8 cellular contexts compared by ENCODE assay signal in genomic region chr5:93607367-93608258, GRCh38. TPM values are rescaled to one million over a fixed set of nuclear protein-coding genes. Genes with fewer than 3 reads are reported as not detected.
A peak's percentile ranks its signal among the peaks of the same experiment; 100 is the strongest.
DNase-seq lines count a peak whose midpoint lies in the region; ATAC-seq and TF ChIP-seq lines count a peak whose summit lies in the region.

No MANE protein-coding gene starts in this region.

- no peak overlapping the region for H2BK15ac ChIP-seq in neuronal stem cell (ENCODE audit: low read length)

- peak; percentile 12 for DNase-seq in SKM-1 treated with dmso at 0.1 percent for 144 hours (lab: John Stamatoyannopoulos, UW; ENCODE audit: unreplicated experiment)
- no peak for DNase-seq in SKM-1 (lab: John Stamatoyannopoulos, UW; ENCODE audit: unreplicated experiment)
- DNase-seq in fibroblast of lung (ENCODE audit: low read depth in 2 of 2) = peak; percentile 86 to 89
- no peak for DNase-seq in neuronal stem cell (ENCODE audit: low spot score)
- no peak for DNase-seq in C1 segment of cervical spinal cord (lab: John Stamatoyannopoulos, UW)

- H3K18ac ChIP-seq in neuronal stem cell (ENCODE audit: low read length) = no peak overlapping the region

- no peaks in the 10 kb centered on the region for H3K79me1 ChIP-seq in neuronal stem cell (ENCODE audit: low read depth, low read length)

- H2AFZ ChIP-seq in fibroblast of lung (ENCODE audit: low read length) (peak overlapping the region; percentile 31), neuronal stem cell (ENCODE audit: low read length) (no peak overlapping the region)

- H4K20me1 ChIP-seq in fibroblast of lung (ENCODE audit: control insufficient read depth, extremely low read depth, insufficient read depth, low read length) = no peaks in the 10 kb centered on the region

- H3K79me2 ChIP-seq in fibroblast of lung (ENCODE audit: control insufficient read depth, insufficient read depth, low read length) = peaks cover 21% of the 10 kb centered on the region

- H4K91ac ChIP-seq in neuronal stem cell (ENCODE audit: low read depth, low read length, poor library complexity) = no peak overlapping the region

- WGBS in neuronal stem cell (ENCODE audit: extremely low coverage in 2 of 2, insufficient read length in 2 of 2, insufficient replicate concordance in 1 of 2), 2 donors = no CpG with 5 or more reads among the region's 19 CpGs

- H3K14ac ChIP-seq in neuronal stem cell (ENCODE audit: low read length) = no peak overlapping the region

- H3K4me2 ChIP-seq in fibroblast of lung (ENCODE audit: extremely low read depth, insufficient read depth, low read length) (peak overlapping the region; percentile 93), neuronal stem cell (ENCODE audit: insufficient read depth, low read length, poor library complexity, severe bottlenecking) (peak overlapping the region; percentile 38)

- no peak overlapping the region for H2BK5ac ChIP-seq in neuronal stem cell (ENCODE audit: low read length)

- H3K4me1 ChIP-seq in HUES48 (ENCODE audit: control insufficient read depth, insufficient read depth, low read length) (peaks cover 51% of the 10 kb centered on the region), fibroblast of lung (ENCODE audit: control insufficient read depth, extremely low read depth, insufficient read depth, low read length) (peaks cover 4% of the 10 kb centered on the region), neuronal stem cell (ENCODE audit: control insufficient read depth in 2 of 2, insufficient read depth in 1 of 2, low read depth in 1 of 2, low read length in 2 of 2) (peaks cover 8 to 54% of the 10 kb centered on the region in 2 donors)

- H3K9me3 ChIP-seq in HUES48 (ENCODE audit: control insufficient read depth, insufficient read depth, low read length) (no peaks in the 10 kb centered on the region), fibroblast of lung (ENCODE audit: control insufficient read depth, insufficient read depth, low read depth, low read length) (no peaks in the 10 kb centered on the region), neuronal stem cell (replicated peaks in 1 of 2; ENCODE audit: control insufficient read depth in 2 of 2, insufficient read depth in 1 of 2, low read depth in 1 of 2, low read length in 2 of 2) (no peaks in the 10 kb centered on the region)

- H2BK12ac ChIP-seq in neuronal stem cell (ENCODE audit: low read length) = no peak overlapping the region

- H3K4me3 ChIP-seq in HUES48 (ENCODE audit: low read depth, low read length) (peak overlapping the region; percentile 22; the same call in 1 of the 2 replicates), fibroblast of lung (replicated peaks in 1 of 4; ENCODE audit: control extremely low read depth in 1 of 4, insufficient read depth in 1 of 4, low read depth in 3 of 4, low read length in 4 of 4) (peak overlapping the region; percentile 25 to 51 (median 45)), neuronal stem cell (ENCODE audit: low read length in 2 of 2) (peak overlapping the region in 1 of 2 donors; percentile 42)

- no peak overlapping the region for H2BK120ac ChIP-seq in neuronal stem cell (ENCODE audit: low read depth, low read length)

- H4K8ac ChIP-seq in neuronal stem cell (ENCODE audit: low read depth, low read length) = no peak overlapping the region

- no peak overlapping the region for H3K9ac ChIP-seq in HUES48 (ENCODE audit: low read depth, low read length)
- no peak overlapping the region for H3K9ac ChIP-seq in fibroblast of lung (ENCODE audit: insufficient read depth, low read length)
- H3K9ac ChIP-seq in neuronal stem cell (ENCODE audit: low read depth, low read length, poor library complexity) = no peak overlapping the region

- no peak overlapping the region for H3K4ac ChIP-seq in neuronal stem cell (ENCODE audit: low read length)

- TF ChIP-seq CTCF in fibroblast of lung (conservative IDR thresholded peaks at IDR 0.05 in 1 of 2, IDR thresholded peaks at IDR 0.05 in 1 of 2; ENCODE audit: low read depth in 1 of 2, low read length in 2 of 2) = peak; percentile 55 to 70

- H3K27ac ChIP-seq in HUES48 (ENCODE audit: low read depth, low read length) = no peak overlapping the region
- H3K27ac ChIP-seq in fibroblast of lung (ENCODE audit: insufficient read depth, low read length) = peak overlapping the region; percentile 64
- no peak overlapping the region for H3K27ac ChIP-seq in neuronal stem cell (replicated peaks; ENCODE audit: low read length)

- ATAC-seq in GM21367 (IDR thresholded peaks at IDR 0.05; ENCODE audit: unreplicated experiment) (peak; percentile 77), SK-N-SH treated with all-trans-retinoic acid at 6 μM for 48 hours (peak; percentile 84)

- H3K27me3 ChIP-seq in HUES48 (ENCODE audit: control insufficient read depth, insufficient read depth, low read length) (peaks cover 98% of the 10 kb centered on the region), fibroblast of lung (ENCODE audit: control insufficient read depth, insufficient read depth, low read length) (peaks cover 6% of the 10 kb centered on the region), neuronal stem cell (ENCODE audit: control insufficient read depth in 3 of 3, insufficient read depth in 3 of 3, low read depth in 1 of 3, low read length in 3 of 3) (peaks cover 0 to 63% (median 11%) of the 10 kb centered on the region in 3 experiments)

- H2AK5ac ChIP-seq in neuronal stem cell (ENCODE audit: low read depth, low read length) = no peak overlapping the region

- H3K23ac ChIP-seq in neuronal stem cell (ENCODE audit: low read depth, low read length, poor library complexity) = no peak overlapping the region

- H3K36me3 ChIP-seq in HUES48 (ENCODE audit: control insufficient read depth, insufficient read depth, low read length) (no peaks in the 10 kb centered on the region), fibroblast of lung (ENCODE audit: control insufficient read depth, insufficient read depth, low read length) (no peaks in the 10 kb centered on the region), neuronal stem cell (replicated peaks in 1 of 2; ENCODE audit: control insufficient read depth in 2 of 2, insufficient read depth in 2 of 2, low read length in 2 of 2) (peaks cover 0 to 5% of the 10 kb centered on the region in 2 donors)

TF ChIP-seq in SK-N-SH treated with all-trans-retinoic acid at 6 μM for 48 hours, 23 proteins besides CTCF, POLR2A, EP300 and RAD21:
- TF ChIP-seq RARB (CRISPR knock-in tag; IDR thresholded peaks at IDR 0.05) (no peak), ZNF565 (CRISPR knock-in tag; conservative IDR thresholded peaks at IDR 0.05; ENCODE audit: low read depth) (no peak), PATZ1 (CRISPR knock-in tag; IDR thresholded peaks at IDR 0.05; ENCODE audit: borderline replicate concordance) (no peak), ARNTL (CRISPR knock-in tag; IDR thresholded peaks at IDR 0.05; ENCODE audit: borderline replicate concordance, low read depth) (no peak), ESRRG (CRISPR knock-in tag; IDR thresholded peaks at IDR 0.05) (no peak), BACH2 (CRISPR knock-in tag; IDR thresholded peaks at IDR 0.05; ENCODE audit: borderline replicate concordance) (no peak), OSR1 (CRISPR knock-in tag; IDR thresholded peaks at IDR 0.05) (no peak)

RNA-seq across cellular contexts. Expression of gene NR2F1, which starts 24.6 kb away (rescaled TPM):
- total RNA-seq in fibroblast of lung = 63.7 and 90.8 TPM in 2 replicates
- polyA plus RNA-seq in fibroblast of lung = 64.4 and 90.5 TPM in 2 replicates
- 94.8 and 115 TPM in 2 replicates for polyA plus RNA-seq in fibroblast of lung (2012)
- polyA minus RNA-seq in fibroblast of lung (ENCODE audit: low replicate concordance) = 230 and 328 TPM in 2 replicates
- polyA plus RNA-seq in neuronal stem cell (2013, experiment 1 of 2) = 63.6 TPM
- polyA plus RNA-seq in neuronal stem cell (2013, experiment 2 of 2) = 66.2 TPM

RNA-seq across cellular contexts. Expression of gene NR2F1-AS1, which starts 26.6 kb away (rescaled TPM):
- 33.6 and 44.6 TPM in 2 replicates for total RNA-seq in fibroblast of lung
- 22.4 and 29.6 TPM in 2 replicates for polyA plus RNA-seq in fibroblast of lung
- polyA plus RNA-seq in fibroblast of lung (2012) = 28.6 and 29.3 TPM in 2 replicates
- 4.1 and 6.4 TPM in 2 replicates for polyA minus RNA-seq in fibroblast of lung (ENCODE audit: low replicate concordance)
- 12.0 TPM for polyA plus RNA-seq in neuronal stem cell (2013, experiment 1 of 2)
- polyA plus RNA-seq in neuronal stem cell (2013, experiment 2 of 2) = 12.9 TPM

Comparison
In these comparisons a context has a peak if more than half of its experiments do, and no peak if none do; other contexts are left out.
1. DNase-seq: peak in SKM-1 treated with dmso at 0.1 percent for 144 hours (single experiment) and fibroblast of lung (2 of 2); none in SKM-1 (single experiment), neuronal stem cell (single experiment) and C1 segment of cervical spinal cord (0 of 14).